1 cellular context compared by ENCODE assay signal in the genomic region with DNA sequence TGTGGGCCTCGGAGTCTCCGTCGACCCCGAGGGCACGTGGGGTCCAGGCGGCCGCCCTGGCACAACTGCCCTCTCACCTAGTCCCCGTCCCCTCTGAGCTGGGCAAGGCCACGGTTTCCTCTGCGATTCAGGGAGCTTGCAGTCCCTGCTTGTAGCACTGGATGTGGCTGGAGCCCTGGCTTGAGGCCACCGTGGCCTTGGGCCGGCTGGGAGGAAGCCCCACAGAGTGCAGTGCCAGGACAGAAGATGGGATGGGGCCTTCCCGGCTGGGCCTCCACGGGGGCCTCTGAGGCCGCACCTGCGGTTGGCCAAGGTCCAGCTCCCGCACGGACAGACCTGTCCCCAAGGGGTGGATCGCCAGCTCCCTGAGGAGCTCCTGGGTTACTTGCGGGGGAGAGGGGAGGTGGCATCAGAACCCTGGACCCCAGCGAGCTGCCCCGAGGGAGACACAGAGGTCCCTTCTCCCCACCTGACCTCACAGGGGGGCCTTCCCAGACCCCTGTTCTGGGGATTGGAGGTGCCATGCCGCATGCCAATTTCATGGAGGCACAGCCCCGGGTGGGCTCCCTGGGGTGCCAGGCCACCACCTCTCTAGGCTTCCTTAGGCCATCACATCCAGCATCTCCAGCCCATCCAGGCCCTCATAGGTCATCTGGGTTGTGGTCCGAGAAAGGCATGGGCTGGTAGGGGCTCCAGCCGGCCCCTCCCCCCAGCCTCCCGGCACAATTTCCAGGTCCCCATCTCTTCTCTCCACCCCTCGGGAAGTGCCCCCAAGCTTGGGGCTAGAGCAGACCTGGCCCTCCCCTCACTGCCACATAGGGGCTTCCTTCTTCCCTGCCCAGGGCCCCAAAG.
A peak's percentile ranks its signal among the peaks of the same experiment; 100 is the strongest.
TF ChIP-seq lines count a peak whose summit lies in the region.

No MANE protein-coding gene starts in this region.

TF ChIP-seq in HepG2, 621 proteins besides CTCF, POLR2A, EP300 and RAD21 (continued from another document):
- TF ChIP-seq ZNF792 (CRISPR knock-in tag; IDR thresholded peaks at IDR 0.05) (no peak), HIVEP1 (CRISPR knock-in tag; IDR thresholded peaks at IDR 0.05) (0 out of 2 replicates have a peak, but pooled peaks have one; percentile 34), ZNF766 (CRISPR knock-in tag; IDR thresholded peaks at IDR 0.05; ENCODE audit: borderline replicate concordance) (no peak), NR2F1 (CRISPR knock-in tag; IDR thresholded peaks at IDR 0.05) (no peak), ZNF274 (CRISPR knock-in tag; IDR thresholded peaks at IDR 0.05) (no peak), ZNF564 (CRISPR knock-in tag; IDR thresholded peaks at IDR 0.05) (0 out of 2 replicates have a peak, but pooled peaks have one; percentile 46), PHF20 (CRISPR knock-in tag; IDR thresholded peaks at IDR 0.05) (no peak), KDM2A (CRISPR knock-in tag; IDR thresholded peaks at IDR 0.05; ENCODE audit: borderline replicate concordance, low read depth) (0 out of 2 replicates have a peak, but pooled peaks have one; percentile 7), ZNF768 (CRISPR knock-in tag; IDR thresholded peaks at IDR 0.05) (0 out of 2 replicates have a peak, but pooled peaks have one; percentile 3), HNRNPL (IDR thresholded peaks at IDR 0.05; ENCODE audit: low read depth, low read length) (0 out of 2 replicates have a peak, but pooled peaks have one; percentile 62), RBM22 (optimal IDR thresholded peaks at IDR 0.05; ENCODE audit: low read length) (peak; percentile 88), ZNF772 (CRISPR knock-in tag; IDR thresholded peaks at IDR 0.05) (0 out of 2 replicates have a peak, but pooled peaks have one; percentile 31), ZFYVE20 (CRISPR knock-in tag; IDR thresholded peaks at IDR 0.05; ENCODE audit: borderline replicate concordance, low read depth) (no peak), AGO2 (optimal IDR thresholded peaks at IDR 0.05; ENCODE audit: low read depth, low read length) (peak; percentile 74), HES4 (CRISPR knock-in tag; IDR thresholded peaks at IDR 0.05; ENCODE audit: borderline replicate concordance) (0 out of 2 replicates have a peak, but pooled peaks have one; percentile 34), RXRA (CRISPR knock-in tag; IDR thresholded peaks at IDR 0.05) (0 out of 2 replicates have a peak, but pooled peaks have one; percentile 45), ZNF790 (CRISPR knock-in tag; IDR thresholded peaks at IDR 0.05; ENCODE audit: borderline replicate concordance) (no peak)
- TF ChIP-seq, protein P1, sequence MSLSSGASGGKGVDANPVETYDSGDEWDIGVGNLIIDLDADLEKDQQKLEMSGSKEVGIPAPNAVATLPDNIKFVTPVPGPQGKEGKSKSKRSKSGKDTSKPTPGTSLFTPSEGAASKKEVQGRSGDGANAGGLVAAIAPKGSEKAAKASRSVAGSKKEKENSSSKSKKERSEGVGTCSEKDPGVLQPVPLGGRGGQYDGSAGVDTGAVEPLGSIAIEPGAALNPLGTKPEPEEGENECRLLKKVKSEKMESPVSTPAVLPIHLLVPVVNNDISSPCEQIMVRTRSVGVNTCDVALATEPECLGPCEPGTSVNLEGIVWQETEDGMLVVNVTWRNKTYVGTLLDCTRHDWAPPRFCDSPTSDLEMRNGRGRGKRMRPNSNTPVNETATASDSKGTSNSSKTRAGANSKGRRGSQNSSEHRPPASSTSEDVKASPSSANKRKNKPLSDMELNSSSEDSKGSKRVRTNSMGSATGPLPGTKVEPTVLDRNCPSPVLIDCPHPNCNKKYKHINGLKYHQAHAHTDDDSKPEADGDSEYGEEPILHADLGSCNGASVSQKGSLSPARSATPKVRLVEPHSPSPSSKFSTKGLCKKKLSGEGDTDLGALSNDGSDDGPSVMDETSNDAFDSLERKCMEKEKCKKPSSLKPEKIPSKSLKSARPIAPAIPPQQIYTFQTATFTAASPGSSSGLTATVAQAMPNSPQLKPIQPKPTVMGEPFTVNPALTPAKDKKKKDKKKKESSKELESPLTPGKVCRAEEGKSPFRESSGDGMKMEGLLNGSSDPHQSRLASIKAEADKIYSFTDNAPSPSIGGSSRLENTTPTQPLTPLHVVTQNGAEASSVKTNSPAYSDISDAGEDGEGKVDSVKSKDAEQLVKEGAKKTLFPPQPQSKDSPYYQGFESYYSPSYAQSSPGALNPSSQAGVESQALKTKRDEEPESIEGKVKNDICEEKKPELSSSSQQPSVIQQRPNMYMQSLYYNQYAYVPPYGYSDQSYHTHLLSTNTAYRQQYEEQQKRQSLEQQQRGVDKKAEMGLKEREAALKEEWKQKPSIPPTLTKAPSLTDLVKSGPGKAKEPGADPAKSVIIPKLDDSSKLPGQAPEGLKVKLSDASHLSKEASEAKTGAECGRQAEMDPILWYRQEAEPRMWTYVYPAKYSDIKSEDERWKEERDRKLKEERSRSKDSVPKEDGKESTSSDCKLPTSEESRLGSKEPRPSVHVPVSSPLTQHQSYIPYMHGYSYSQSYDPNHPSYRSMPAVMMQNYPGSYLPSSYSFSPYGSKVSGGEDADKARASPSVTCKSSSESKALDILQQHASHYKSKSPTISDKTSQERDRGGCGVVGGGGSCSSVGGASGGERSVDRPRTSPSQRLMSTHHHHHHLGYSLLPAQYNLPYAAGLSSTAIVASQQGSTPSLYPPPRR (CRISPR knock-in tag; IDR thresholded peaks at IDR 0.05; ENCODE audit: borderline replicate concordance): 0 out of 2 replicates have a peak, but pooled peaks have one; percentile 15
- TF ChIP-seq, protein P2, sequence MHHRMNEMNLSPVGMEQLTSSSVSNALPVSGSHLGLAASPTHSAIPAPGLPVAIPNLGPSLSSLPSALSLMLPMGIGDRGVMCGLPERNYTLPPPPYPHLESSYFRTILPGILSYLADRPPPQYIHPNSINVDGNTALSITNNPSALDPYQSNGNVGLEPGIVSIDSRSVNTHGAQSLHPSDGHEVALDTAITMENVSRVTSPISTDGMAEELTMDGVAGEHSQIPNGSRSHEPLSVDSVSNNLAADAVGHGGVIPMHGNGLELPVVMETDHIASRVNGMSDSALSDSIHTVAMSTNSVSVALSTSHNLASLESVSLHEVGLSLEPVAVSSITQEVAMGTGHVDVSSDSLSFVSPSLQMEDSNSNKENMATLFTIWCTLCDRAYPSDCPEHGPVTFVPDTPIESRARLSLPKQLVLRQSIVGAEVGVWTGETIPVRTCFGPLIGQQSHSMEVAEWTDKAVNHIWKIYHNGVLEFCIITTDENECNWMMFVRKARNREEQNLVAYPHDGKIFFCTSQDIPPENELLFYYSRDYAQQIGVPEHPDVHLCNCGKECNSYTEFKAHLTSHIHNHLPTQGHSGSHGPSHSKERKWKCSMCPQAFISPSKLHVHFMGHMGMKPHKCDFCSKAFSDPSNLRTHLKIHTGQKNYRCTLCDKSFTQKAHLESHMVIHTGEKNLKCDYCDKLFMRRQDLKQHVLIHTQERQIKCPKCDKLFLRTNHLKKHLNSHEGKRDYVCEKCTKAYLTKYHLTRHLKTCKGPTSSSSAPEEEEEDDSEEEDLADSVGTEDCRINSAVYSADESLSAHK (CRISPR knock-in tag; IDR thresholded peaks at IDR 0.05; ENCODE audit: borderline replicate concordance): no peak
- TF ChIP-seq, protein P3, sequence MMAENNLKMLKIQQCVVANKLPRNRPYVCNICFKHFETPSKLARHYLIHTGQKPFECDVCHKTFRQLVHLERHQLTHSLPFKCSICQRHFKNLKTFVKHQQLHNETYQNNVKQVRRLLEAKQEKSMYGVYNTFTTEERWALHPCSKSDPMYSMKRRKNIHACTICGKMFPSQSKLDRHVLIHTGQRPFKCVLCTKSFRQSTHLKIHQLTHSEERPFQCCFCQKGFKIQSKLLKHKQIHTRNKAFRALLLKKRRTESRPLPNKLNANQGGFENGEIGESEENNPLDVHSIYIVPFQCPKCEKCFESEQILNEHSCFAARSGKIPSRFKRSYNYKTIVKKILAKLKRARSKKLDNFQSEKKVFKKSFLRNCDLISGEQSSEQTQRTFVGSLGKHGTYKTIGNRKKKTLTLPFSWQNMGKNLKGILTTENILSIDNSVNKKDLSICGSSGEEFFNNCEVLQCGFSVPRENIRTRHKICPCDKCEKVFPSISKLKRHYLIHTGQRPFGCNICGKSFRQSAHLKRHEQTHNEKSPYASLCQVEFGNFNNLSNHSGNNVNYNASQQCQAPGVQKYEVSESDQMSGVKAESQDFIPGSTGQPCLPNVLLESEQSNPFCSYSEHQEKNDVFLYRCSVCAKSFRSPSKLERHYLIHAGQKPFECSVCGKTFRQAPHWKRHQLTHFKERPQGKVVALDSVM (CRISPR knock-in tag; IDR thresholded peaks at IDR 0.05): peak; percentile 30; the same call in 1 of the 2 replicates
- TF ChIP-seq, protein P4, sequence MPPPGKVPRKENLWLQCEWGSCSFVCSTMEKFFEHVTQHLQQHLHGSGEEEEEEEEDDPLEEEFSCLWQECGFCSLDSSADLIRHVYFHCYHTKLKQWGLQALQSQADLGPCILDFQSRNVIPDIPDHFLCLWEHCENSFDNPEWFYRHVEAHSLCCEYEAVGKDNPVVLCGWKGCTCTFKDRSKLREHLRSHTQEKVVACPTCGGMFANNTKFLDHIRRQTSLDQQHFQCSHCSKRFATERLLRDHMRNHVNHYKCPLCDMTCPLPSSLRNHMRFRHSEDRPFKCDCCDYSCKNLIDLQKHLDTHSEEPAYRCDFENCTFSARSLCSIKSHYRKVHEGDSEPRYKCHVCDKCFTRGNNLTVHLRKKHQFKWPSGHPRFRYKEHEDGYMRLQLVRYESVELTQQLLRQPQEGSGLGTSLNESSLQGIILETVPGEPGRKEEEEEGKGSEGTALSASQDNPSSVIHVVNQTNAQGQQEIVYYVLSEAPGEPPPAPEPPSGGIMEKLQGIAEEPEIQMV (CRISPR knock-in tag; IDR thresholded peaks at IDR 0.05; ENCODE audit: low read depth): no peak
